Comparison of ENCODE assay signal across 35 cellular contexts in the genomic region with DNA sequence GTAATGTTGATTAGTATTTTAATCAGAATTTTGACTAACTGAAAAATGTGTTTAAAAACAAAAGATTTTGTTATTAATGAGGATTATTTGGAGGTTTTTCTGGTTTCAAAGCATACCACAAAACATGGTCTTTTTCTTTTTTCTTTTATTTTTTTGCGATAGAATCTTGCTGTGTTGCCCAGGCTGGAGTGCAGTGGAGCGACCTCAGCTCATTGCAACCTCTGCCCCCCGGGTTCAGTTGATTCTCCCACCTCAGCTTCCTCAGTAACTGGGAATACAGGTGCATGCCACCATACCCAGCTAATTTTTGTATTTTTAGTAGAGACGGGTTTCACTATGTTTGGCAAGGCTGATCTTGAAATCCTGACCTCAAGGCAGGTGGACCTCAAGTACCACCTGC.
"Had no signal": no experiment of that assay in that cellular context is flagged by ENCODE, and none has a peak within 500 bp of the region (broad histone marks: within the 10 kb centered on the region; RNA-seq: fewer than 3 reads in every experiment).

No MANE protein-coding gene starts in this region.

- H3K27ac ChIP-seq: PC-9, RWPE1 had no signal

- H3K27me3 Mint-ChIP-seq: activated B cell treated with CpG ODN at 0.5 μM for 24 hours; activated CD4-positive, alpha-beta memory T cell treated with anti-CD3 and anti-CD28 coated beads for 36 hours; activated CD8-positive, alpha-beta memory T cell treated with anti-CD3 and anti-CD28 coated beads, Interleukin-2, amount 10 ng/mL, durations not matched to agents 7 days and 5 days; activated naive CD4-positive, alpha-beta T cell treated with anti-CD3 and anti-CD28 coated beads, Interleukin-2, amount 10 ng/mL, durations not matched to agents 7 days and 5 days; activated naive CD8-positive, alpha-beta T cell; activated naive CD8-positive, alpha-beta T cell treated with anti-CD3 and anti-CD28 coated beads, Interleukin-2, amount 50 U/mL, for 24 hours; brain had no signal

- H2AFZ ChIP-seq: PC-9 had no signal

- H3K4me3 ChIP-seq: MG63, PC-9 had no signal

- DNase-seq: activated B cell treated with CpG ODN at 0.5 μM for 24 hours; activated CD4-positive, alpha-beta memory T cell treated with anti-CD3 and anti-CD28 coated beads for 36 hours; activated CD4-positive, alpha-beta T cell treated with anti-CD3 and anti-CD28 coated beads for 4 hours; activated CD4-positive, alpha-beta T cell treated with anti-CD3 and anti-CD28 coated beads, Interleukin-2, amount 50 U/mL, for 1 hour; activated CD4-positive, CD25-positive, alpha-beta regulatory T cell treated with anti-CD3 and anti-CD28 coated beads, Interleukin-2, amount 50 U/mL, for 72 hours; activated CD8-positive, alpha-beta memory T cell treated with anti-CD3 and anti-CD28 coated beads, Interleukin-2, amount 10 ng/mL, durations not matched to agents 7 days and 5 days; activated CD8-positive, alpha-beta memory T cell treated with anti-CD3 and anti-CD28 coated beads, Interleukin-2, amount 50 U/mL, for 48 hours; activated effector memory CD4-positive, alpha-beta T cell treated with Interleukin-2 at 50 U/mL for 16 hours; activated naive CD4-positive, alpha-beta T cell treated with anti-CD3 and anti-CD28 coated beads, Interleukin-2, amount 10 ng/mL, durations not matched to agents 7 days and 5 days; activated naive CD8-positive, alpha-beta T cell treated with anti-CD3 and anti-CD28 coated beads, Interleukin-2, amount 50 U/mL, for 24 hours; activated T-cell treated with anti-CD3 and anti-CD28 coated beads, Interleukin-2, amount 50 U/mL, for 48 hours; anterior cingulate cortex; caudate nucleus; cerebellar nuclear complex; Kasumi-1; MG63; NCI-H1048; NCI-H1105 treated with DMSO at 0.1 percent for 48 hours; NCI-H1436; NCI-H1694; NCI-H1930; NCI-H2081 treated with DMSO at 0.1 percent for 48 hours; NCI-H226; NCI-H446 treated with DMSO at 0.1 percent for 48 hours; NCI-H524; NCI-H69; NCI-H82; NK-92 treated with Interleukin-12 subunit alpha and Interleukin-12 subunit beta, amount 100 ng/mL, for 24 hours; PC-9; SIG-M5 had no signal

- H3K36me3 Mint-ChIP-seq: activated naive CD8-positive, alpha-beta T cell had no signal

- ATAC-seq: activated CD8-positive, alpha-beta memory T cell treated with anti-CD3 and anti-CD28 coated beads, Interleukin-2, amount 10 ng/mL, durations not matched to agents 7 days and 5 days; activated naive CD8-positive, alpha-beta T cell treated with anti-CD3 and anti-CD28 coated beads, Interleukin-2, amount 50 U/mL, for 24 hours; Right ventricle myocardium inferior had no signal

- H3K9me3 Mint-ChIP-seq: activated B cell treated with CpG ODN at 0.5 μM for 24 hours; activated CD4-positive, alpha-beta memory T cell treated with anti-CD3 and anti-CD28 coated beads for 36 hours; activated naive CD4-positive, alpha-beta T cell treated with anti-CD3 and anti-CD28 coated beads, Interleukin-2, amount 10 ng/mL, durations not matched to agents 7 days and 5 days; activated naive CD8-positive, alpha-beta T cell treated with anti-CD3 and anti-CD28 coated beads, Interleukin-2, amount 50 U/mL, for 24 hours; T-helper 2 cell treated with Interferon-gamma antibody and Interleukin-4, amounts not matched to agents 5 μg/mL and 100 μg/mL, for 36 hours had no signal

- H3K27me3 ChIP-seq: MG63 had no signal

- H3K4me2 ChIP-seq: PC-9 had no signal

- H3K27ac Mint-ChIP-seq: activated B cell treated with CpG ODN at 0.5 μM for 24 hours; activated CD4-positive, alpha-beta memory T cell treated with anti-CD3 and anti-CD28 coated beads for 36 hours; activated naive CD8-positive, alpha-beta T cell treated with anti-CD3 and anti-CD28 coated beads, Interleukin-2, amount 50 U/mL, for 24 hours; brain; T-helper 2 cell treated with Interferon-gamma antibody and Interleukin-4, amounts not matched to agents 5 μg/mL and 100 μg/mL, for 36 hours had no signal

- H3K4me3 Mint-ChIP-seq: activated B cell treated with CpG ODN at 0.5 μM for 24 hours; activated CD4-positive, alpha-beta memory T cell treated with anti-CD3 and anti-CD28 coated beads for 36 hours; activated CD8-positive, alpha-beta memory T cell treated with anti-CD3 and anti-CD28 coated beads, Interleukin-2, amount 10 ng/mL, durations not matched to agents 7 days and 5 days; activated naive CD4-positive, alpha-beta T cell treated with anti-CD3 and anti-CD28 coated beads, Interleukin-2, amount 10 ng/mL, durations not matched to agents 7 days and 5 days; activated naive CD8-positive, alpha-beta T cell; activated naive CD8-positive, alpha-beta T cell treated with anti-CD3 and anti-CD28 coated beads, Interleukin-2, amount 50 U/mL, for 24 hours; brain; T-helper 2 cell treated with Interferon-gamma antibody and Interleukin-4, amounts not matched to agents 5 μg/mL and 100 μg/mL, for 36 hours had no signal

- H3K9me3 ChIP-seq: MG63 had no signal
